ENCODE assay signal across 30 cellular contexts in genomic region chr5:137001026-137001569, GRCh38.
"Had no signal": no experiment of that assay in that cellular context is flagged by ENCODE, and none has a peak within 500 bp of the region (broad histone marks: within the 10 kb centered on the region; RNA-seq: fewer than 3 reads in every experiment).

No MANE protein-coding gene starts in this region.

- DNase-seq: activated B cell treated with CpG ODN at 0.5 μM for 24 hours; activated CD4-positive, alpha-beta T cell treated with anti-CD3 and anti-CD28 coated beads for 48 hours; activated CD4-positive, alpha-beta T cell treated with anti-CD3 and anti-CD28 coated beads, Interleukin-2, amount 50 U/mL, for 1 hour; activated CD4-positive, alpha-beta T cell treated with anti-CD3 and anti-CD28 coated beads, Interleukin-2, amount 50 U/mL, for 48 hours; activated CD8-positive, alpha-beta memory T cell treated with anti-CD3 and anti-CD28 coated beads for 24 hours; activated CD8-positive, alpha-beta T cell treated with anti-CD3 and anti-CD28 coated beads for 36 hours; activated effector memory CD4-positive, alpha-beta T cell treated with Interleukin-2 at 50 U/mL for 16 hours; activated gamma-delta T cell treated with Interleukin-2 at 50 U/mL for 16 hours; activated naive CD4-positive, alpha-beta T cell treated with anti-CD3 and anti-CD28 coated beads, Interleukin-2, amount 50 U/mL, for 16 hours; activated naive CD4-positive, alpha-beta T cell treated with Interleukin-2 at 50 U/mL for 16 hours; activated T-cell treated with anti-CD3 and anti-CD28 coated beads, Interleukin-2, amount 50 U/mL, for 4 hours; amniotic stem cell; anterior cingulate cortex; brain microvascular endothelial cell; caudate nucleus; cortex of kidney; dorsolateral prefrontal cortex; effector memory CD4-positive, alpha-beta T cell; endodermal cell; erythroblast; foreskin keratinocyte; gastrocnemius medialis; head of caudate nucleus; T-helper 1 cell; T-helper 17 cell; T1000; WERI-Rb-1 had no signal

- H3K4me3 ChIP-seq: dorsolateral prefrontal cortex, esophagus muscularis mucosa, gastrocnemius medialis had no signal

- H3K36me3 ChIP-seq: brain microvascular endothelial cell, esophagus muscularis mucosa, gastrocnemius medialis, WERI-Rb-1 had no signal

- ATAC-seq: activated CD4-positive, CD25-positive, alpha-beta regulatory T cell treated with anti-CD3 and anti-CD28 coated beads, Interleukin-2, amount 50 U/mL, for 24 hours; activated CD8-positive, alpha-beta T cell treated with anti-CD3 and anti-CD28 coated beads for 36 hours; activated T-cell treated with anti-CD3 and anti-CD28 coated beads, Interleukin-2, amount 50 U/mL, for 4 hours; activated T-helper 17 cell treated with anti-CD3 and anti-CD28 coated beads, Interleukin-2, amount 50 U/mL, for 72 hours; foreskin keratinocyte; gastrocnemius medialis; T-helper 17 cell had no signal

- H3K27ac ChIP-seq: brain microvascular endothelial cell, esophagus muscularis mucosa, foreskin keratinocyte, gastrocnemius medialis, WERI-Rb-1 had no signal

- H3K4me1 ChIP-seq: esophagus muscularis mucosa, foreskin keratinocyte had no signal

- H3K9me3 ChIP-seq: gastrocnemius medialis had no signal

- H3K27me3 ChIP-seq: brain microvascular endothelial cell, dorsolateral prefrontal cortex, esophagus muscularis mucosa, foreskin keratinocyte, gastrocnemius medialis had no signal
